ENCODE assay signal across 16 cellular contexts in genomic region chr10:122197823-122198222, GRCh38.
DNase-seq lines count a peak whose midpoint lies in the region; ATAC-seq and TF ChIP-seq lines count a peak whose summit lies in the region.
"Had no signal": no experiment of that assay in that cellular context is flagged by ENCODE, and none has a peak within 500 bp of the region (broad histone marks: within the 10 kb centered on the region; RNA-seq: fewer than 3 reads in every experiment).

No MANE protein-coding gene starts in this region.

- peaks cover 17% of the 10 kb centered on the region for H3K36me3 Mint-ChIP-seq in progenitor cell of endocrine pancreas (ENCODE audit: insufficient read depth)
- H3K36me3 Mint-ChIP-seq: CD4-positive, CD25-positive, alpha-beta regulatory T cell had no signal

- no peak overlapping the region for H3K4me3 ChIP-seq in BLaER1 treated with 17β-estradiol and CSF1 and Interleukin-3, amounts not matched to agents 10 nM and 100 nM
- H3K4me3 ChIP-seq in left lung: no peak overlapping the region
- H3K4me3 ChIP-seq: PC-9 had no signal

- intact Hi-C loops in left lung (cut with DNase I): no loop called here

- H3K27me3 Mint-ChIP-seq in progenitor cell of endocrine pancreas: no peaks in the 10 kb centered on the region
- H3K27me3 Mint-ChIP-seq: CD4-positive, CD25-positive, alpha-beta regulatory T cell had no signal

- DNase-seq in left lung: no peak
- no peak for DNase-seq in progenitor cell of endocrine pancreas (ENCODE audit: low spot score, unreplicated experiment)
- DNase-seq in pons (ENCODE audit: low spot score): no peak
- DNase-seq in activated naive CD4-positive, alpha-beta T cell treated with anti-CD3 and anti-CD28 coated beads, Interleukin-2, amount 50 U/mL, for 16 hours: no peak
- no peak for DNase-seq in GM19238 (ENCODE audit: insufficient read length, low spot score)
- DNase-seq: Caco-2; CD4-positive, CD25-positive, alpha-beta regulatory T cell; DMS79; Karpas-422; NCI-H1105; NCI-H1694; NCI-H524; PC-9 had no signal

- no peaks in the 10 kb centered on the region for H3K9me3 Mint-ChIP-seq in progenitor cell of endocrine pancreas (ENCODE audit: low read depth)

- peak; percentile 34 for ATAC-seq in left lung
- ATAC-seq: HCT116 had no signal

- H3K4me2 ChIP-seq in BLaER1 treated with 17β-estradiol and CSF1 and Interleukin-3, amounts not matched to agents 10 nM and 100 nM: peak overlapping the region in 7 of 11 experiments; percentile 2 to 35 (median 25); a peak in 7 of 22 replicates
- H3K4me2 ChIP-seq: PC-9 had no signal

- no peak overlapping the region for H3K9ac ChIP-seq in BLaER1 treated with 17β-estradiol and CSF1 and Interleukin-3, amounts not matched to agents 10 nM and 100 nM

- peak overlapping the region in 1 of 11 experiments; percentile 29; a peak in 1 of 22 replicates for H3K27ac ChIP-seq in BLaER1 treated with 17β-estradiol and CSF1 and Interleukin-3, amounts not matched to agents 10 nM and 100 nM
- H3K27ac ChIP-seq in left lung: no peak overlapping the region
- H3K27ac ChIP-seq: PC-9 had no signal

- peaks cover 4% of the 10 kb centered on the region for H3K4me1 Mint-ChIP-seq in progenitor cell of endocrine pancreas (ENCODE audit: low read depth)
- H3K4me1 Mint-ChIP-seq: CD4-positive, CD25-positive, alpha-beta regulatory T cell had no signal

- peaks cover 0 to 17% (median 0%) of the 10 kb centered on the region in 11 experiments; a peak in 4 of 22 replicates for H3K9me3 ChIP-seq in BLaER1 treated with 17β-estradiol and CSF1 and Interleukin-3, amounts not matched to agents 10 nM and 100 nM (replicated peaks in 1 of 11)
- H3K9me3 ChIP-seq in left lung: no peaks in the 10 kb centered on the region
- H3K9me3 ChIP-seq: Caco-2 had no signal

- peaks cover 4 to 68% (median 50%) of the 10 kb centered on the region in 10 experiments; a peak in 19 of 20 replicates for H3K4me1 ChIP-seq in BLaER1 treated with 17β-estradiol and CSF1 and Interleukin-3, amounts not matched to agents 10 nM and 100 nM
- H3K4me1 ChIP-seq in left lung: no peaks in the 10 kb centered on the region
- H3K4me1 ChIP-seq: Caco-2 had no signal

- H3K36me3 ChIP-seq in BLaER1 treated with 17β-estradiol and CSF1 and Interleukin-3, amounts not matched to agents 10 nM and 100 nM: peaks cover 0 to 77% (median 51%) of the 10 kb centered on the region in 11 experiments; a peak in 15 of 22 replicates
- peaks cover 0 to 51% of the 10 kb centered on the region in 2 donors for H3K36me3 ChIP-seq in left lung

- TF ChIP-seq EP300 in Ishikawa (IDR thresholded peaks at IDR 0.05; ENCODE audit: borderline replicate concordance): no peak

- no peaks in the 10 kb centered on the region for H3K27me3 ChIP-seq in BLaER1 treated with 17β-estradiol and CSF1 and Interleukin-3, amounts not matched to agents 10 nM and 100 nM
- no peaks in the 10 kb centered on the region for H3K27me3 ChIP-seq in left lung

- no peak overlapping the region for H3K4me3 Mint-ChIP-seq in progenitor cell of endocrine pancreas (ENCODE audit: low read depth)
- H3K4me3 Mint-ChIP-seq: CD4-positive, CD25-positive, alpha-beta regulatory T cell had no signal

- H3K27ac Mint-ChIP-seq in progenitor cell of endocrine pancreas: peak overlapping the region; percentile 69
- H3K27ac Mint-ChIP-seq: CD4-positive, CD25-positive, alpha-beta regulatory T cell had no signal

- TF ChIP-seq CTCF in left lung (IDR thresholded peaks at IDR 0.05) (no peak), progenitor cell of endocrine pancreas (IDR thresholded peaks at IDR 0.05; ENCODE audit: unreplicated experiment) (no peak)

- no peak for TF ChIP-seq RAD21 in Ishikawa (IDR thresholded peaks at IDR 0.05; ENCODE audit: low read depth)

- peaks cover 0 to 67% (median 0%) of the 10 kb centered on the region in 11 experiments; a peak in 3 of 22 replicates for H4K20me1 ChIP-seq in BLaER1 treated with 17β-estradiol and CSF1 and Interleukin-3, amounts not matched to agents 10 nM and 100 nM

TF ChIP-seq in Ishikawa, 13 proteins besides CTCF, POLR2A, EP300 and RAD21:
- TF ChIP-seq TCF12 (IDR thresholded peaks at IDR 0.05; ENCODE audit: low read depth): no peak
- TF ChIP-seq CEBPB (IDR thresholded peaks at IDR 0.05): 0 out of 2 replicates have a peak, but pooled peaks have one; percentile 51
